1 cellular context compared by ENCODE assay signal in genomic region chr19:16828990-16829821, GRCh38.
TF ChIP-seq lines count a peak whose summit lies in the region.

SIN3B (plus strand) TSS chr19:16829398; CDS start chr19:16829421, 23 bp downstream.

TF ChIP-seq in K562, 482 proteins besides CTCF, POLR2A, EP300 and RAD21 (continued from another document and continues in another):
- peak; percentile 100 for TF ChIP-seq ZBTB40 (IDR thresholded peaks at IDR 0.05)
- TF ChIP-seq ZBTB40 (CRISPR knock-in tag; IDR thresholded peaks at IDR 0.05): peak; percentile 99
- TF ChIP-seq ETS1 (conservative IDR thresholded peaks at IDR 0.05; ENCODE audit: control insufficient read depth, low read depth, low read length): 0 out of 2 replicates have a peak, but pooled peaks have one; percentile 27
- peak; percentile 12; the same call in 1 of the 2 replicates for TF ChIP-seq HCFC1 (IDR thresholded peaks at IDR 0.05; ENCODE audit: low read depth, low read length)
- TF ChIP-seq NONO (IDR thresholded peaks at IDR 0.05; ENCODE audit: low read depth in 2 of 2, low read length in 1 of 2): peak in 1 of 2 experiments; percentile 58; a peak in 3 of 4 replicates
- TF ChIP-seq NR3C1 (CRISPR knock-in tag; IDR thresholded peaks at IDR 0.05): no peak
- peak; percentile 56 for TF ChIP-seq RBBP5 (IDR thresholded peaks at IDR 0.05; ENCODE audit: borderline replicate concordance, insufficient read depth, low read length, poor library complexity, severe bottlenecking)
- TF ChIP-seq HNRNPK (IDR thresholded peaks at IDR 0.05; ENCODE audit: low read depth, low read length, poor library complexity, severe bottlenecking): no peak
- no peak for TF ChIP-seq MAX (CRISPR knock-in tag; IDR thresholded peaks at IDR 0.05)
- TF ChIP-seq ZBTB7A (IDR thresholded peaks at IDR 0.05; ENCODE audit: borderline replicate concordance, control insufficient read depth, low read depth, low read length): peak; percentile 74
- TF ChIP-seq PKNOX1 (IDR thresholded peaks at IDR 0.05): peak; percentile 76
- 0 out of 2 replicates have a peak, but pooled peaks have one; percentile 61 for TF ChIP-seq SIN3B (IDR thresholded peaks at IDR 0.05; ENCODE audit: low read depth)
- TF ChIP-seq ZNF384 (IDR thresholded peaks at IDR 0.05; ENCODE audit: low read depth, low read length): peak; percentile 85
- peak; percentile 42 for TF ChIP-seq CHD1 (IDR thresholded peaks at IDR 0.05; ENCODE audit: low read length)
- no peak for TF ChIP-seq SP2 (IDR thresholded peaks at IDR 0.05; ENCODE audit: extremely low read depth, low read depth, low read length, poor library complexity, severe bottlenecking)
- peak; percentile 82; the same call in 1 of the 2 replicates for TF ChIP-seq PHF8 (IDR thresholded peaks at IDR 0.05; ENCODE audit: borderline replicate concordance, low read length)
- TF ChIP-seq ARID1B (IDR thresholded peaks at IDR 0.05): peak; percentile 32; the same call in 1 of the 2 replicates
- TF ChIP-seq HDGF (IDR thresholded peaks at IDR 0.05): no peak
- TF ChIP-seq XRCC5 (IDR thresholded peaks at IDR 0.05; ENCODE audit: low read depth, low read length): 0 out of 2 replicates have a peak, but pooled peaks have one; percentile 43
- TF ChIP-seq POLR2AphosphoS5 (IDR thresholded peaks at IDR 0.05; ENCODE audit: control insufficient read depth, insufficient read depth, low read depth, low read length): peak; percentile 39; the same call in 1 of the 2 replicates
- TF ChIP-seq FOXJ3 (CRISPR knock-in tag; IDR thresholded peaks at IDR 0.05): no peak
- TF ChIP-seq E2F6 (IDR thresholded peaks at IDR 0.05; ENCODE audit: borderline replicate concordance in 1 of 2, extremely low read depth in 1 of 2, insufficient read depth in 1 of 2, insufficient read length in 1 of 2, low read depth in 1 of 2, low read length in 1 of 2, poor library complexity in 1 of 2, severe bottlenecking in 1 of 2): peak in 1 of 2 experiments; percentile 70
- TF ChIP-seq ATF4 (CRISPR knock-in tag; IDR thresholded peaks at IDR 0.05): no peak
- TF ChIP-seq CCNT2 (IDR thresholded peaks at IDR 0.05; ENCODE audit: borderline replicate concordance, extremely low read depth, insufficient read length, low read depth, low read length): peak; percentile 33
- TF ChIP-seq ZEB2 (IDR thresholded peaks at IDR 0.05): 0 out of 2 replicates have a peak, but pooled peaks have one; percentile 38
- no peak for TF ChIP-seq ZC3H4 (CRISPR knock-in tag; IDR thresholded peaks at IDR 0.05; ENCODE audit: borderline replicate concordance)
- peak; percentile 51; the same call in 1 of the 2 replicates for TF ChIP-seq ATF7 (IDR thresholded peaks at IDR 0.05)
- TF ChIP-seq ZNF830 (CRISPR knock-in tag; IDR thresholded peaks at IDR 0.05): no peak
- TF ChIP-seq RB1 (IDR thresholded peaks at IDR 0.05; ENCODE audit: low read depth): peak; percentile 67; the same call in 1 of the 2 replicates
- peak; percentile 50; the same call in 1 of the 2 replicates for TF ChIP-seq CXXC5 (CRISPR knock-in tag; IDR thresholded peaks at IDR 0.05)
- TF ChIP-seq ZFX (CRISPR knock-in tag; IDR thresholded peaks at IDR 0.05): peak; percentile 51
- TF ChIP-seq GABPB1 (CRISPR knock-in tag; IDR thresholded peaks at IDR 0.05): peak; percentile 21; the same call in 1 of the 2 replicates
- TF ChIP-seq ZBTB12 (CRISPR knock-in tag; IDR thresholded peaks at IDR 0.05): peak; percentile 54
- 0 out of 2 replicates have a peak, but pooled peaks have one; percentile 54 for TF ChIP-seq SMARCC2 (IDR thresholded peaks at IDR 0.05; ENCODE audit: low read depth)
- TF ChIP-seq CEBPB (tag; IDR thresholded peaks at IDR 0.05): no peak
- TF ChIP-seq HDAC2 (IDR thresholded peaks at IDR 0.05): peak; percentile 76
- TF ChIP-seq SIN3A (IDR thresholded peaks at IDR 0.05; ENCODE audit: borderline replicate concordance in 2 of 2, control insufficient read depth in 1 of 2, low read depth in 2 of 2, low read length in 2 of 2): peak; percentile 27 to 69; a peak in 1 of 4 replicates
- TF ChIP-seq NFATC3 (IDR thresholded peaks at IDR 0.05): 0 out of 2 replicates have a peak, but pooled peaks have one; percentile 32
- TF ChIP-seq POLR2G (IDR thresholded peaks at IDR 0.05; ENCODE audit: low read depth, low read length): peak; percentile 91
- peak; percentile 84; the same call in 1 of the 2 replicates for TF ChIP-seq KLF13 (tag; IDR thresholded peaks at IDR 0.05; ENCODE audit: borderline replicate concordance, low read depth)
- TF ChIP-seq ZNF23 (CRISPR knock-in tag; IDR thresholded peaks at IDR 0.05): no peak
- peak; percentile 49; the same call in 1 of the 2 replicates for TF ChIP-seq ARID3A (IDR thresholded peaks at IDR 0.05; ENCODE audit: borderline replicate concordance, low read depth, low read length)
- no peak for TF ChIP-seq ZBTB26 (CRISPR knock-in tag; IDR thresholded peaks at IDR 0.05)
- TF ChIP-seq EP400 (IDR thresholded peaks at IDR 0.05): 0 out of 2 replicates have a peak, but pooled peaks have one; percentile 35
